23 cellular contexts compared by ENCODE assay signal in the genomic region with DNA sequence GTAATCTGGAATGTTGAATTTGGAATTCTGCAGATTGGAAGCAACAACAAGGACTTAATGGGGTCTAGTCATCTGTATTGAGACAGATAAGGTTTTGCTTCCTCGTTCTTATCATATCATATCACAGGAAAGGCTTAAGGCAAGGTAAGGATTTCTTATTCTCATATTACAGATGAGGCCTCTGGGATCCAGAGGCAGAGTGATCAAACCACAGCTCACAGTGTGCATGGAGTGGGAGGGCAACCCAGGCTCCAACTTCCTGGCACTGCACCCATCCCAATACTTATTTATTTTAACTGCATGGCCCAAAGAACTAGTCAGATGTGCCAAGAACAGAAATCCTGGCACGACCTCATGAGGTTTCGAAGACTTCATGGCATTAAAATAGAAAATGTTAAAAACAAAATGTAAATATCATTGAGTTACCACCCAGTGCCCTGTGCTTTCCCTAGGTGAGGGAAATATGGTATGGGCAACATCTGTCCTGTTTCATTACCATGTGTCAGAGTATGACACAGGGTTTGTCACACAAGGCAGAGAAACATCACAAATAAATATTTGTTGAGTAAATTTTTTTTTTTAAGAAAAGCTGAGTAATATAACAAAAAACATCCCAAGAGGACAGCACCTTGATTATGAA.
DNase-seq lines count a peak whose midpoint lies in the region; TF ChIP-seq lines count a peak whose summit lies in the region.
"Had no signal": no experiment of that assay in that cellular context is flagged by ENCODE, and none has a peak within 500 bp of the region (broad histone marks: within the 10 kb centered on the region; RNA-seq: fewer than 3 reads in every experiment).

No MANE protein-coding gene starts in this region.

- 69% methylated on average over 3 of the region's 3 CpGs for whole genome bisulfite sequencing in smooth muscle cell (ENCODE audit: low lambda C conversion rate)

- POLR2A ChIA-PET in PC-9 (lab: Charles Lee; ENCODE audit: unreplicated experiment): no interaction called here

- no TSS peak for BruUV-seq in PC-9 (replicated peaks; lab: Mats Ljungman, UMichigan)

- H3K4me1 Mint-ChIP-seq in nephron progenitor cell: peaks cover 5% of the 10 kb centered on the region
- H3K4me1 Mint-ChIP-seq: activated CD4-positive, alpha-beta T cell treated with anti-CD3 and anti-CD28 coated beads, Interleukin-2, amount 10 ng/mL, durations not matched to agents 24 days and 14 days; stimulated activated naive B cell treated with anti-CD40 and anti-IgM and Interleukin-4, amounts not matched to agents 10 μg/mL and 1 μg/mL and 100 μg/mL, for 72 hours had no signal

- H3K9me3 ChIP-seq in PC-9 (ENCODE audit: insufficient read depth, low read depth) (no peaks in the 10 kb centered on the region), smooth muscle cell (replicated peaks; ENCODE audit: low read depth) (no peaks in the 10 kb centered on the region)
- H3K9me3 ChIP-seq: adrenal gland, colonic mucosa, esophagus muscularis mucosa, spleen, thoracic aorta had no signal

- intact Hi-C loops in PC-9 (cut with micrococcal nuclease; ENCODE audit: unreplicated experiment): no loop called here

- DNase-seq in HPDE6-E6E7 (ENCODE audit: extremely low spot score): peak; percentile 67
- peak; percentile 44 to 73 for DNase-seq in PC-9
- peak; percentile 70 for DNase-seq in fibroblast of gingiva (ENCODE audit: low read depth)
- no peak for DNase-seq in smooth muscle cell (lab: John Stamatoyannopoulos, UW; ENCODE audit: unreplicated experiment)
- no peak for DNase-seq in NK-92 treated with Interleukin-12 subunit alpha and Interleukin-12 subunit beta, amount 100 ng/mL, for 24 hours (lab: John Stamatoyannopoulos, UW)
- DNase-seq in NAMALWA (ENCODE audit: low spot score): no peak
- no peak for DNase-seq in nephron progenitor cell
- DNase-seq: activated CD4-positive, alpha-beta T cell treated with anti-CD3 and anti-CD28 coated beads, Interleukin-2, amount 10 ng/mL, durations not matched to agents 24 days and 14 days; activated naive CD4-positive, alpha-beta T cell; activated T-cell treated with anti-CD3 and anti-CD28 coated beads, Interleukin-2, amount 50 U/mL, for 48 hours; adrenal gland; colonic mucosa; effector memory CD4-positive, alpha-beta T cell; kidney glomerular epithelial cell; NCI-H146; NCI-H526 treated with DMSO at 0.1 percent for 48 hours; spleen; stimulated activated CD4-positive, alpha-beta T cell treated with anti-CD3 and anti-CD28 coated beads, Interleukin-4, amount 100 ng/mL, for 1 hour; stimulated activated naive B cell treated with anti-CD40 and anti-IgM and Interleukin-4, amounts not matched to agents 10 μg/mL and 1 μg/mL and 100 μg/mL, for 72 hours had no signal

- H3K36me3 ChIP-seq in PC-9 (ENCODE audit: low read depth) (0 out of 2 replicates have a peak, but pooled peaks cover 4% of the 10 kb centered on the region), smooth muscle cell (ENCODE audit: low read depth) (no peaks in the 10 kb centered on the region)
- H3K36me3 ChIP-seq: adrenal gland, colonic mucosa, thoracic aorta had no signal

- no peak overlapping the region for H3K4me3 ChIP-seq in PC-9
- no peak overlapping the region for H3K4me3 ChIP-seq in smooth muscle cell
- H3K4me3 ChIP-seq: adrenal gland, colonic mucosa, esophagus muscularis mucosa, K562, spleen, thoracic aorta had no signal

- no peaks in the 10 kb centered on the region for H3K27me3 Mint-ChIP-seq in nephron progenitor cell (ENCODE audit: low read depth, poor library complexity)
- H3K27me3 Mint-ChIP-seq: activated CD4-positive, alpha-beta T cell treated with anti-CD3 and anti-CD28 coated beads, Interleukin-2, amount 10 ng/mL, durations not matched to agents 24 days and 14 days; stimulated activated naive B cell treated with anti-CD40 and anti-IgM and Interleukin-4, amounts not matched to agents 10 μg/mL and 1 μg/mL and 100 μg/mL, for 72 hours had no signal

- H3K4me1 ChIP-seq in PC-9 (replicated peaks; ENCODE audit: insufficient read depth) (peaks cover 18% of the 10 kb centered on the region), smooth muscle cell (ENCODE audit: low read depth) (no peaks in the 10 kb centered on the region)
- H3K4me1 ChIP-seq: adrenal gland, colonic mucosa, spleen had no signal

- H3K27ac ChIP-seq in PC-9: peak overlapping the region; percentile 33
- H3K27ac ChIP-seq in smooth muscle cell (ENCODE audit: low read depth): no peak overlapping the region
- H3K27ac ChIP-seq: adrenal gland, colonic mucosa, spleen, VCaP had no signal

- CTCF ChIA-PET in PC-9 (lab: Charles Lee): no interaction called here

- H4K20me1 ChIP-seq in PC-9 (ENCODE audit: insufficient read depth) (no peaks in the 10 kb centered on the region; the same call in 1 of the 2 replicates), smooth muscle cell (ENCODE audit: low read depth) (no peaks in the 10 kb centered on the region)

- no peaks in the 10 kb centered on the region for H3K9me3 Mint-ChIP-seq in nephron progenitor cell

- H3K27me3 ChIP-seq in PC-9 (ENCODE audit: insufficient read depth, low read depth) (no peaks in the 10 kb centered on the region), smooth muscle cell (ENCODE audit: low read depth) (no peaks in the 10 kb centered on the region)
- H3K27me3 ChIP-seq: adrenal gland, colonic mucosa, esophagus muscularis mucosa, spleen had no signal

- TF ChIP-seq CTCF in PC-9 (conservative IDR thresholded peaks at IDR 0.05) (no peak), smooth muscle cell (IDR thresholded peaks at IDR 0.05; ENCODE audit: borderline replicate concordance, insufficient read depth, poor library complexity, severe bottlenecking) (no peak), nephron progenitor cell (IDR thresholded peaks at IDR 0.05) (no peak)

- peaks cover 8% of the 10 kb centered on the region for H3K36me3 Mint-ChIP-seq in nephron progenitor cell (ENCODE audit: low read depth)

- 0 out of 2 replicates have a peak, but pooled peaks cover 7% of the 10 kb centered on the region for H3K9me2 ChIP-seq in PC-9 (ENCODE audit: insufficient read depth)

- H3K4me2 ChIP-seq in PC-9 (peak overlapping the region; percentile 21), smooth muscle cell (peak overlapping the region; percentile 24)

- H3K9ac ChIP-seq in smooth muscle cell (ENCODE audit: low read depth): no peak overlapping the region

- H3K4me3 Mint-ChIP-seq in nephron progenitor cell: no peak overlapping the region
- H3K4me3 Mint-ChIP-seq: activated CD4-positive, alpha-beta T cell treated with anti-CD3 and anti-CD28 coated beads, Interleukin-2, amount 10 ng/mL, durations not matched to agents 24 days and 14 days; stimulated activated naive B cell treated with anti-CD40 and anti-IgM and Interleukin-4, amounts not matched to agents 10 μg/mL and 1 μg/mL and 100 μg/mL, for 72 hours had no signal

- H3K79me2 ChIP-seq in PC-9 (ENCODE audit: low read depth): no peaks in the 10 kb centered on the region
- no peaks in the 10 kb centered on the region for H3K79me2 ChIP-seq in smooth muscle cell (ENCODE audit: low read depth)

- no peak overlapping the region for H2AFZ ChIP-seq in PC-9
- no peak overlapping the region for H2AFZ ChIP-seq in smooth muscle cell (ENCODE audit: low read depth)

- no peak overlapping the region for H3K27ac Mint-ChIP-seq in nephron progenitor cell
- H3K27ac Mint-ChIP-seq: activated CD4-positive, alpha-beta T cell treated with anti-CD3 and anti-CD28 coated beads, Interleukin-2, amount 10 ng/mL, durations not matched to agents 24 days and 14 days; stimulated activated naive B cell treated with anti-CD40 and anti-IgM and Interleukin-4, amounts not matched to agents 10 μg/mL and 1 μg/mL and 100 μg/mL, for 72 hours had no signal

- H3F3A ChIP-seq in PC-9 (ENCODE audit: insufficient read depth, low read depth) (peaks cover 7% of the 10 kb centered on the region; the same call in 1 of the 2 replicates), smooth muscle cell (ENCODE audit: low read depth) (no peaks in the 10 kb centered on the region)

Comparison
In these comparisons a context has a peak if more than half of its experiments do, and no peak if none do; other contexts are left out.
1. DNase-seq: peak in HPDE6-E6E7 (single experiment), PC-9 (2 of 2) and fibroblast of gingiva (single experiment); none in smooth muscle cell (single experiment), NK-92 treated with Interleukin-12 subunit alpha and Interleukin-12 subunit beta, amount 100 ng/mL, for 24 hours (single experiment), NAMALWA (single experiment) and nephron progenitor cell (single experiment).